8 cellular contexts compared by ENCODE assay signal in the genomic region with DNA sequence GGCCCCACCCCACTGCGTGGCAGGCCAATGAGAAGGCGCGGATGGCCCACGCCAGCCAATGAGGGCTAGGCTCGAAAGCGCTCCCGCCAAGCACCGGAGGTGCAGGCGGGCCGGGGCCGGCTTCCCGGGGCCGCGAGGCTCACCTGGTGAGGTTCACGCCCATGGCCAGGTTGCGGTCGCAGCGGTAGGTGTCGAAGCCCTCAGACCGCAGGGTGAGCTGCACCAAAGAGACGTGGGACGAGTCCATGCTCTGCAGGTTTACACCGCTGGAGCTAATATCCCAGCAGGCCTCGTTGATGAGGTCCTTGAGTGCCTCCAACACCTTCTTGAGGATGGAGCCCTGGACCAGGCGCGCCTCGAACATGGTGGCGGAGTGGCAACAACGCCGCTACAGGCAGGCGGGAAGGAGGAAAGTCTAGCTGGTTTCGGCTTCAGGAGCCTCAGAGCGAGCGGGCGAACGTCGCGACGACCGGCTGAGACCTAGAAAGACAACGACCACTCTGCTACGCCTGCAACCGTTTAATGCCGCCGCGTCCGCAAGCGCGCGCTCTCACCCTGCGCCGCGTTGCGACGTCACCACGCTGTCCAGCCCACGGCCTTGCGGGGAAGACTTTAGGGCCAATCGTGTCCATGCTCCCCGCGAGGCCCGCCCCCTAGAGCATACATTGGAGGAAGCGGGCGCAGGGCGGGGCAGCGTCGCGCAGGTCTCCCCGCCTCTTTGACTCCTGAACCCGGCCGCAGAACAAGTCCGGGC. TPM values are rescaled to one million over a fixed set of nuclear protein-coding genes. Genes with fewer than 3 reads are reported as not detected.
A peak's percentile ranks its signal among the peaks of the same experiment; 100 is the strongest.
DNase-seq lines count a peak whose midpoint lies in the region; ATAC-seq and TF ChIP-seq lines count a peak whose summit lies in the region.

A gene (minus strand): TSS at position 524 of the 754 bp plus-strand sequence. CDS start 160 bp downstream, at position 364.

- DNase-seq in GM12864 (ENCODE audit: low read depth) (peak; percentile 93), NCI-H1417 (lab: John Stamatoyannopoulos, UW) (peak; percentile 99), SW 1271 (lab: John Stamatoyannopoulos, UW) (peak; percentile 98), head of caudate nucleus (peak; percentile 91 to 99 (median 97)), ovary (peak; percentile 94 to 97 (median 95)), thyroid gland (peak; percentile 98)
- DNase-seq in activated naive CD8-positive, alpha-beta T cell treated with anti-CD3 and anti-CD28 coated beads, Interleukin-2, amount 50 U/mL, for 16 hours (ENCODE audit: low read depth, low spot score): peak; percentile 97

- ATAC-seq in HG02759 (IDR thresholded peaks at IDR 0.05; ENCODE audit: unreplicated experiment): peak; percentile 94

- TF ChIP-seq CTCF in GM12864 (IDR thresholded peaks at IDR 0.05; ENCODE audit: low read depth, low read length, missing control alignments): no peak
- no peak for TF ChIP-seq CTCF in ovary (IDR thresholded peaks at IDR 0.05)
- peak in 1 of 6 experiments; percentile 9 for TF ChIP-seq CTCF in thyroid gland (IDR thresholded peaks at IDR 0.05)

- H3K4me3 ChIP-seq in GM12864 (ENCODE audit: low read depth, low read length): peak within 1 kb of the TSS; percentile 99
- H3K4me3 ChIP-seq in ovary: peak within 1 kb of the TSS; percentile 58
- peak within 1 kb of the TSS; percentile 8 to 92 (median 27) for H3K4me3 ChIP-seq in thyroid gland (replicated peaks in 1 of 3)

- H3K27me3 ChIP-seq in ovary (no peaks in the 10 kb centered on the region), thyroid gland (no peaks in the 10 kb centered on the region)

- H3K27ac ChIP-seq in ovary (peak within 1 kb of the TSS; percentile 55 to 83), thyroid gland (peak within 1 kb of the TSS; percentile 78 to 87 (median 80))

- no peaks in the 10 kb centered on the region for H3K36me3 ChIP-seq in ovary
- H3K36me3 ChIP-seq in thyroid gland: peaks cover 16 to 21% of the 10 kb centered on the region in 2 donors

- no peaks in the 10 kb centered on the region for H3K9me3 ChIP-seq in ovary
- no peaks in the 10 kb centered on the region for H3K9me3 ChIP-seq in thyroid gland

- intact Hi-C loops in head of caudate nucleus (cut with DNase I) (no loop called here), ovary (cut with DNase I) (no loop called here), thyroid gland (cut with DNase I) (no loop called here)

- TF ChIP-seq EP300 in ovary (IDR thresholded peaks at IDR 0.05): no peak

- H3K4me1 ChIP-seq in ovary (ENCODE audit: insufficient read depth) (peaks cover 6% of the 10 kb centered on the region), thyroid gland (peaks cover 9 to 12% of the 10 kb centered on the region in 2 donors)

- WGBS in ovary, 3 donors: 0% methylated on average over 62 to 72 of the region's 72 CpGs
- WGBS in thyroid gland, 2 donors: 0% methylated on average over 31 of the region's 72 CpGs; no CpG with 5 or more reads in 1 of the 2 donors

- peak; percentile 88 for TF ChIP-seq POLR2A in ovary (IDR thresholded peaks at IDR 0.05)
- TF ChIP-seq POLR2A in thyroid gland (IDR thresholded peaks at IDR 0.05): peak in 1 of 2 donors; percentile 96

RNA-seq across cellular contexts. Expression of the gene that starts here (rescaled TPM):
- total RNA-seq in ovary (10 to 100 TPM; 34.1 to 50.0 (median 38.8) TPM), thyroid gland (10 to 100 TPM; 35.1 to 66.1 (median 55.8) TPM)
- 10 to 100 TPM; 42.1 to 49.0 TPM for polyA plus RNA-seq in ovary

Comparison
In these comparisons a context has a peak if more than half of its experiments do, and no peak if none do; other contexts are left out.
1. Peak in every context shown above with its lines: DNase-seq, ATAC-seq, H3K4me3 ChIP-seq and H3K27ac ChIP-seq.
2. H3K4me3 ChIP-seq: peak in every context shown above with its lines; median percentile 99 in GM12864; 58 in ovary; 27 in thyroid gland.